Comparison of ENCODE assay signal across 16 cellular contexts in genomic region chr17:34578016-34578415, GRCh38. TPM values are rescaled to one million over a fixed set of nuclear protein-coding genes. Genes with fewer than 3 reads are reported as not detected.
A peak's percentile ranks its signal among the peaks of the same experiment; 100 is the strongest.
DNase-seq lines count a peak whose midpoint lies in the region; ATAC-seq, FAIRE-seq and TF ChIP-seq lines count a peak whose summit lies in the region.
"Had no signal": no experiment of that assay in that cellular context is flagged by ENCODE, and none has a peak within 500 bp of the region (broad histone marks: within the 10 kb centered on the region; RNA-seq: fewer than 3 reads in every experiment).

No MANE protein-coding gene starts in this region.

- H3K9ac ChIP-seq in kidney (ENCODE audit: low read length in 2 of 2): no peak overlapping the region
- H3K9ac ChIP-seq: BLaER1 had no signal

- peak overlapping the region; percentile 69 for H3K4me3 Mint-ChIP-seq in activated naive CD8-positive, alpha-beta T cell
- no peak overlapping the region for H3K4me3 Mint-ChIP-seq in activated naive CD8-positive, alpha-beta T cell treated with anti-CD3 and anti-CD28 coated beads, Interleukin-2, amount 50 U/mL, for 24 hours
- H3K4me3 Mint-ChIP-seq in WTC11 (peak overlapping the region; percentile 84), type B pancreatic cell (peak overlapping the region; percentile 91)

- no peaks in the 10 kb centered on the region for H3K36me3 ChIP-seq in kidney (ENCODE audit: control insufficient read depth in 1 of 2, insufficient read depth in 2 of 2, low read length in 2 of 2)
- H3K36me3 ChIP-seq: BLaER1, heart left ventricle had no signal

- CTCF ChIA-PET in WTC11 (lab: Charles Lee): interaction anchor here (1.0 to 6.2 kb wide), 8 partner anchors 10 to 272 kb away, joined by 3 to 51 read pairs (median 4); no protein-coding TSS in a partner anchor

- no peak for FAIRE-seq in kidney (lab: Jason Lieb, UNC)
- FAIRE-seq: A204.1, K562, keratinocyte had no signal

- no peak overlapping the region for H3K27ac ChIP-seq in kidney (ENCODE audit: low read depth in 2 of 2, low read length in 2 of 2)
- H3K27ac ChIP-seq: BLaER1, heart left ventricle had no signal

- peaks cover 47% of the 10 kb centered on the region for H3K27me3 Mint-ChIP-seq in activated naive CD8-positive, alpha-beta T cell
- H3K27me3 Mint-ChIP-seq in activated naive CD8-positive, alpha-beta T cell treated with anti-CD3 and anti-CD28 coated beads, Interleukin-2, amount 50 U/mL, for 24 hours: peaks cover 62% of the 10 kb centered on the region
- H3K27me3 Mint-ChIP-seq in WTC11 (ENCODE audit: low read depth) (peaks cover 99% of the 10 kb centered on the region), type B pancreatic cell (peaks cover 87% of the 10 kb centered on the region)

- TF ChIP-seq CTCF in WTC11 (IDR thresholded peaks at IDR 0.05) (no peak), kidney (IDR thresholded peaks at IDR 0.05; ENCODE audit: borderline replicate concordance, extremely low read depth, insufficient read depth) (no peak), type B pancreatic cell (conservative IDR thresholded peaks at IDR 0.05) (no peak)

- intact Hi-C loops in kidney (cut with DNase I): no loop called here

- no peaks in the 10 kb centered on the region for H3K9me3 ChIP-seq in kidney (ENCODE audit: control insufficient read depth in 1 of 2, low read length in 2 of 2)
- H3K9me3 ChIP-seq: BLaER1 had no signal

- no peak for ATAC-seq in activated naive CD8-positive, alpha-beta T cell treated with anti-CD3 and anti-CD28 coated beads, Interleukin-2, amount 50 U/mL, for 24 hours
- peak; percentile 32 for ATAC-seq in WTC11
- ATAC-seq: heart left ventricle, K562 had no signal

- POLR2A ChIA-PET in WTC11 (lab: Charles Lee): interaction anchor here (0.6 kb wide), 1 partner anchor 14 kb away, joined by 3 read pairs; no protein-coding TSS in a partner anchor

- H3K4me3 ChIP-seq in kidney (ENCODE audit: low read length in 2 of 2): no peak overlapping the region
- H3K4me3 ChIP-seq: K562 had no signal

- H3K4me1 ChIP-seq in kidney (ENCODE audit: control insufficient read depth in 1 of 2, insufficient read depth in 1 of 2, low read depth in 1 of 2, low read length in 2 of 2): peaks cover 0 to 13% of the 10 kb centered on the region in 2 donors

- H3K4me1 Mint-ChIP-seq in activated naive CD8-positive, alpha-beta T cell (ENCODE audit: low read depth): peaks cover 14% of the 10 kb centered on the region
- H3K4me1 Mint-ChIP-seq in activated naive CD8-positive, alpha-beta T cell treated with anti-CD3 and anti-CD28 coated beads, Interleukin-2, amount 50 U/mL, for 24 hours: peaks cover 8% of the 10 kb centered on the region
- H3K4me1 Mint-ChIP-seq in WTC11: peaks cover 36% of the 10 kb centered on the region
- no peaks in the 10 kb centered on the region for H3K4me1 Mint-ChIP-seq in type B pancreatic cell (ENCODE audit: unreplicated experiment)

- DNase-seq in activated naive CD8-positive, alpha-beta T cell treated with anti-CD3 and anti-CD28 coated beads, Interleukin-2, amount 50 U/mL, for 24 hours: no peak
- DNase-seq in WTC11 (ENCODE audit: low spot score) (no peak), kidney (peak; percentile 52), type B pancreatic cell (ENCODE audit: extremely low spot score, unreplicated experiment) (no peak), pons (ENCODE audit: low spot score) (no peak), NCI-H1930 (lab: John Stamatoyannopoulos, UW) (no peak)
- DNase-seq in stimulated activated CD4-positive, alpha-beta T cell treated with anti-CD3 and anti-CD28 coated beads, Interleukin-15, amount 100 ng/mL, for 24 hours: no peak
- DNase-seq: activated gamma-delta T cell treated with Interleukin-2 at 50 U/mL for 16 hours; heart left ventricle; mesenchymal stem cell; stimulated activated CD4-positive, alpha-beta T cell treated with anti-CD3 and anti-CD28 coated beads, Interleukin-12 subunit alpha, Interleukin-12 subunit beta, amount 100 ng/mL, for 4 hours had no signal

- no peak overlapping the region for H3K27ac Mint-ChIP-seq in activated naive CD8-positive, alpha-beta T cell
- H3K27ac Mint-ChIP-seq in activated naive CD8-positive, alpha-beta T cell treated with anti-CD3 and anti-CD28 coated beads, Interleukin-2, amount 50 U/mL, for 24 hours: no peak overlapping the region
- H3K27ac Mint-ChIP-seq in WTC11: no peak overlapping the region
- H3K27ac Mint-ChIP-seq in type B pancreatic cell: no peak overlapping the region

- no peaks in the 10 kb centered on the region for H3K9me3 Mint-ChIP-seq in activated naive CD8-positive, alpha-beta T cell (ENCODE audit: low read depth)
- no peaks in the 10 kb centered on the region for H3K9me3 Mint-ChIP-seq in activated naive CD8-positive, alpha-beta T cell treated with anti-CD3 and anti-CD28 coated beads, Interleukin-2, amount 50 U/mL, for 24 hours
- H3K9me3 Mint-ChIP-seq in WTC11 (peaks cover 5% of the 10 kb centered on the region), type B pancreatic cell (peaks cover 5% of the 10 kb centered on the region)

- H3K36me3 Mint-ChIP-seq in activated naive CD8-positive, alpha-beta T cell: no peaks in the 10 kb centered on the region
- no peaks in the 10 kb centered on the region for H3K36me3 Mint-ChIP-seq in activated naive CD8-positive, alpha-beta T cell treated with anti-CD3 and anti-CD28 coated beads, Interleukin-2, amount 50 U/mL, for 24 hours (ENCODE audit: low read depth)
- H3K36me3 Mint-ChIP-seq in WTC11 (no peaks in the 10 kb centered on the region), type B pancreatic cell (no peaks in the 10 kb centered on the region)

TF ChIP-seq in WTC11, 78 proteins besides CTCF, POLR2A, EP300 and RAD21:
- TF ChIP-seq CREM (CRISPR knock-in tag; IDR thresholded peaks at IDR 0.05) (no peak), ZNF281 (CRISPR knock-in tag; IDR thresholded peaks at IDR 0.05) (peak; percentile 85; the same call in 1 of the 2 replicates)

RNA-seq across cellular contexts. Expression of gene TMEM132E, which starts 1.4 kb away (rescaled TPM):
- total RNA-seq in WTC11 (2021): 1.2 to 2.3 TPM (median 2.0 TPM) in 3 replicates
- total RNA-seq in kidney: 1.1 TPM
- 4.3 TPM for polyA plus RNA-seq in kidney (ENCODE audit: insufficient read depth, low read depth, low replicate concordance)
- total RNA-seq in type B pancreatic cell (ENCODE audit: low replicate concordance): 0.92 and 1.2 TPM in 2 replicates
- total RNA-seq: K562 had no signal
- polyA plus RNA-seq: K562, keratinocyte had no signal
